Comparison of ENCODE assay signal across 7 cellular contexts in genomic region chr1:223899775-223900174, GRCh38. TPM values are rescaled to one million over a fixed set of nuclear protein-coding genes. Genes with fewer than 3 reads are reported as not detected.
DNase-seq lines count a peak whose midpoint lies in the region; TF ChIP-seq lines count a peak whose summit lies in the region.
"Not testable (repeated sequence)": the region's sequence is repeated elsewhere in the genome, so short reads cannot be mapped to it uniquely, and the experiment has no call there.

No MANE protein-coding gene starts in this region.

- not testable (repeated sequence) for TF ChIP-seq CTCF in ascending aorta (IDR thresholded peaks at IDR 0.05); mammary epithelial cell (conservative IDR thresholded peaks at IDR 0.05 in 1 of 2, IDR thresholded peaks at IDR 0.05 in 1 of 2; ENCODE audit: extremely low read depth in 1 of 2, insufficient read depth in 1 of 2, low read depth in 1 of 2, low read length in 2 of 2)

- H3K4me1 ChIP-seq in GM23248 (ENCODE audit: insufficient read depth); ascending aorta; mammary epithelial cell (ENCODE audit: insufficient read depth, low read length): not testable (repeated sequence)

- in situ Hi-C loops in Caki2 (cut with HindIII; ENCODE audit: low pct_unique_long_range_greater_than_20kb, low sequenced_read_pairs); GM23248 (cut with MboI); mammary epithelial cell (cut with MboI; ENCODE audit: low sequenced_read_pairs in 2 of 2): not testable (repeated sequence)

- H3K9me2 ChIP-seq in GM23248 (ENCODE audit: insufficient read depth), result not testable (repeated sequence)

- DNase-seq in Caki2 (ENCODE audit: low read depth) (peak; percentile 80), GM23248 (peak; percentile 17), MG63 (peak; percentile 56), ascending aorta (ENCODE audit: low spot score in 2 of 2) (peak in 1 of 2 donors; percentile 75), mammary epithelial cell (peak; percentile 12), glomerular visceral epithelial cell (ENCODE audit: extremely low spot score) (peak; percentile 79), renal cortical epithelial cell (ENCODE audit: low read depth) (peak; percentile 78)

- not testable (repeated sequence) for H3K4me3 ChIP-seq in GM23248; MG63; ascending aorta; mammary epithelial cell (replicated peaks in 1 of 3; ENCODE audit: insufficient read depth in 1 of 3, low read depth in 2 of 3, low read length in 3 of 3)

- H2AFZ ChIP-seq in GM23248; mammary epithelial cell (ENCODE audit: low read depth, low read length): not testable (repeated sequence)

- H3K27me3 ChIP-seq in GM23248 (replicated peaks; ENCODE audit: insufficient read depth); MG63; ascending aorta; mammary epithelial cell (ENCODE audit: insufficient read depth, low read length): not testable (repeated sequence)

- dilution Hi-C loops in mammary epithelial cell (cut with HindIII; ENCODE audit: low sequenced_read_pairs), result not testable (repeated sequence)

- 44 to 46% methylated on average over 6 of the region's 6 CpGs for WGBS in GM23248 (ENCODE audit: low coverage in 1 of 2, low lambda C conversion rate in 2 of 2, missing lambda C conversion rate in 2 of 2), 2 experiments
- 32% methylated on average over 6 of the region's 6 CpGs for WGBS in mammary epithelial cell (ENCODE audit: low coverage, missing lambda C conversion rate)

- not testable (repeated sequence) for H3K79me2 ChIP-seq in GM23248 (ENCODE audit: insufficient read depth); mammary epithelial cell (ENCODE audit: insufficient read depth, low read length)

- CTCF ChIA-PET in mammary epithelial cell (lab: Charles Lee; ENCODE audit: low non-redundant PET), result not testable (repeated sequence)

- H4K20me1 ChIP-seq in GM23248 (ENCODE audit: insufficient read depth); mammary epithelial cell (ENCODE audit: insufficient read depth, low read length): not testable (repeated sequence)

- not testable (repeated sequence) for H3K27ac ChIP-seq in GM23248; mammary epithelial cell (ENCODE audit: insufficient read depth, low read depth, low read length)
- H3K27ac ChIP-seq in ascending aorta, result peak overlapping the region; percentile 42 to 46

- not testable (repeated sequence) for BruUV-seq in mammary epithelial cell (replicated peaks; lab: Mats Ljungman, UMichigan)

- not testable (repeated sequence) for H3K4me2 ChIP-seq in GM23248 (ENCODE audit: unreplicated experiment); mammary epithelial cell (ENCODE audit: insufficient read depth, low read depth, low read length)

- H3F3A ChIP-seq in GM23248 (ENCODE audit: insufficient read depth), result not testable (repeated sequence)

- intact Hi-C loops in ascending aorta (cut with DNase I); mammary epithelial cell (cut with micrococcal nuclease): not testable (repeated sequence)

- H3K9me3 ChIP-seq in GM23248 (ENCODE audit: low read depth); MG63; ascending aorta; mammary epithelial cell (replicated peaks; ENCODE audit: insufficient read depth, low read length): not testable (repeated sequence)

- H3K9ac ChIP-seq in GM23248; mammary epithelial cell (ENCODE audit: insufficient read depth, low read length): not testable (repeated sequence)

- not testable (repeated sequence) for H3K36me3 ChIP-seq in GM23248 (ENCODE audit: low read depth); MG63; ascending aorta; mammary epithelial cell (ENCODE audit: insufficient read depth, low read length)

RNA-seq across cellular contexts. Expression of gene TP53BP2, which starts 54.0 kb away (rescaled TPM):
- 31.8 and 53.1 TPM in 2 replicates for total RNA-seq in Caki2 (2014; rRNA removed; shearing (Covaris generic); ENCODE audit: low replicate concordance)
- total RNA-seq in GM23248 (2014; rRNA removed; shearing (Covaris generic)), result 16.9 and 18.2 TPM in 2 replicates
- polyA plus RNA-seq in GM23248 (2016; fragmentation: Nextera tagmentation; extraction: Ambion mirVana) (8.3 and 9.2 TPM in 2 replicates), mammary epithelial cell (10.1 TPM)
- total RNA-seq in MG63 (2014; rRNA removed; shearing (Covaris generic); ENCODE audit: low replicate concordance), result 9.8 and 22.3 TPM in 2 replicates
- total RNA-seq in ascending aorta (162 TPM), mammary epithelial cell (10 to 100 TPM; 13.7 to 19.4 TPM), renal cortical epithelial cell (118 and 148 TPM in 2 replicates)
- 48.1 TPM for polyA minus RNA-seq in mammary epithelial cell
